8 cellular contexts compared by ENCODE assay signal in genomic region chr1:29332204-29332603, GRCh38.
DNase-seq lines count a peak whose midpoint lies in the region; ATAC-seq and TF ChIP-seq lines count a peak whose summit lies in the region.

No MANE protein-coding gene starts in this region.

- no peak for TF ChIP-seq POLR2A in NB4 (IDR thresholded peaks at IDR 0.05; ENCODE audit: extremely low read depth, insufficient read length)
- TF ChIP-seq POLR2A in suprapubic skin (IDR thresholded peaks at IDR 0.05): no peak

- no peaks in the 10 kb centered on the region for H3K4me1 ChIP-seq in suprapubic skin

- no peaks in the 10 kb centered on the region for H3K9me3 Mint-ChIP-seq in activated naive CD8-positive, alpha-beta T cell treated with anti-CD3 and anti-CD28 coated beads, Interleukin-2, amount 50 U/mL, for 24 hours
- H3K9me3 Mint-ChIP-seq in activated naive CD8-positive, alpha-beta T cell treated with anti-CD3 and anti-CD28 coated beads for 36 hours: no peaks in the 10 kb centered on the region
- H3K9me3 Mint-ChIP-seq in stimulated activated naive B cell treated with anti-CD40 and anti-IgM and Interleukin-4, amounts not matched to agents 10 μg/mL and 1 μg/mL and 100 μg/mL, for 72 hours: no peaks in the 10 kb centered on the region

- H3K27ac ChIP-seq in suprapubic skin: no peak overlapping the region

- H3K36me3 Mint-ChIP-seq in activated naive CD8-positive, alpha-beta T cell treated with anti-CD3 and anti-CD28 coated beads, Interleukin-2, amount 50 U/mL, for 24 hours (ENCODE audit: low read depth): no peaks in the 10 kb centered on the region
- H3K36me3 Mint-ChIP-seq in activated naive CD8-positive, alpha-beta T cell treated with anti-CD3 and anti-CD28 coated beads for 36 hours: no peaks in the 10 kb centered on the region
- H3K36me3 Mint-ChIP-seq in stimulated activated naive B cell treated with anti-CD40 and anti-IgM and Interleukin-4, amounts not matched to agents 10 μg/mL and 1 μg/mL and 100 μg/mL, for 72 hours: no peaks in the 10 kb centered on the region

- H3K4me1 Mint-ChIP-seq in activated naive CD8-positive, alpha-beta T cell treated with anti-CD3 and anti-CD28 coated beads, Interleukin-2, amount 50 U/mL, for 24 hours: no peaks in the 10 kb centered on the region
- H3K4me1 Mint-ChIP-seq in activated naive CD8-positive, alpha-beta T cell treated with anti-CD3 and anti-CD28 coated beads for 36 hours: no peaks in the 10 kb centered on the region
- no peaks in the 10 kb centered on the region for H3K4me1 Mint-ChIP-seq in stimulated activated naive B cell treated with anti-CD40 and anti-IgM and Interleukin-4, amounts not matched to agents 10 μg/mL and 1 μg/mL and 100 μg/mL, for 72 hours

- H3K27me3 ChIP-seq in suprapubic skin: peaks cover 10% of the 10 kb centered on the region

- H3K36me3 ChIP-seq in suprapubic skin: no peaks in the 10 kb centered on the region

- ATAC-seq in activated naive CD8-positive, alpha-beta T cell treated with anti-CD3 and anti-CD28 coated beads, Interleukin-2, amount 50 U/mL, for 24 hours: no peak
- ATAC-seq in stimulated activated naive B cell treated with anti-CD40 and anti-IgM and Interleukin-4, amounts not matched to agents 10 μg/mL and 1 μg/mL and 100 μg/mL, for 72 hours (replicated peaks): no peak

- H3K9me3 ChIP-seq in suprapubic skin: no peaks in the 10 kb centered on the region

- peak; percentile 9 for DNase-seq in activated naive CD8-positive, alpha-beta T cell treated with anti-CD3 and anti-CD28 coated beads, Interleukin-2, amount 50 U/mL, for 24 hours
- no peak for DNase-seq in activated naive CD8-positive, alpha-beta T cell treated with anti-CD3 and anti-CD28 coated beads for 36 hours
- DNase-seq in NB4 (ENCODE audit: low read depth): peak; percentile 58
- peak; percentile 22 for DNase-seq in cerebellar cortex (ENCODE audit: low spot score)
- DNase-seq in posterior vena cava (ENCODE audit: low spot score): peak; percentile 67
- DNase-seq in pons (ENCODE audit: low spot score): no peak
- DNase-seq in stimulated activated naive B cell treated with anti-CD40 and anti-IgM and Interleukin-4, amounts not matched to agents 10 μg/mL and 1 μg/mL and 100 μg/mL, for 72 hours: no peak
- DNase-seq in suprapubic skin (ENCODE audit: low spot score in 2 of 2): no peak

- WGBS in suprapubic skin: 42% methylated on average over 6 of the region's 6 CpGs

- H3K27me3 Mint-ChIP-seq in activated naive CD8-positive, alpha-beta T cell treated with anti-CD3 and anti-CD28 coated beads, Interleukin-2, amount 50 U/mL, for 24 hours: peaks cover 10% of the 10 kb centered on the region
- H3K27me3 Mint-ChIP-seq in activated naive CD8-positive, alpha-beta T cell treated with anti-CD3 and anti-CD28 coated beads for 36 hours: peaks cover 8% of the 10 kb centered on the region
- peaks cover 14 to 36% of the 10 kb centered on the region in 2 donors for H3K27me3 Mint-ChIP-seq in stimulated activated naive B cell treated with anti-CD40 and anti-IgM and Interleukin-4, amounts not matched to agents 10 μg/mL and 1 μg/mL and 100 μg/mL, for 72 hours

- TF ChIP-seq EP300 in suprapubic skin (IDR thresholded peaks at IDR 0.05): no peak

- no peak overlapping the region for H3K4me3 Mint-ChIP-seq in activated naive CD8-positive, alpha-beta T cell treated with anti-CD3 and anti-CD28 coated beads, Interleukin-2, amount 50 U/mL, for 24 hours
- no peak overlapping the region for H3K4me3 Mint-ChIP-seq in activated naive CD8-positive, alpha-beta T cell treated with anti-CD3 and anti-CD28 coated beads for 36 hours
- no peak overlapping the region for H3K4me3 Mint-ChIP-seq in stimulated activated naive B cell treated with anti-CD40 and anti-IgM and Interleukin-4, amounts not matched to agents 10 μg/mL and 1 μg/mL and 100 μg/mL, for 72 hours

- H3K4me3 ChIP-seq in NB4 (ENCODE audit: low read depth, low read length) (no peak overlapping the region), suprapubic skin (no peak overlapping the region)

- TF ChIP-seq CTCF in NB4 (IDR thresholded peaks at IDR 0.05; ENCODE audit: low read depth, low read length) (peak; percentile 72), suprapubic skin (IDR thresholded peaks at IDR 0.05) (peak in 1 of 2 donors; percentile 24)

- H3K27ac Mint-ChIP-seq in activated naive CD8-positive, alpha-beta T cell treated with anti-CD3 and anti-CD28 coated beads, Interleukin-2, amount 50 U/mL, for 24 hours: no peak overlapping the region
- H3K27ac Mint-ChIP-seq in activated naive CD8-positive, alpha-beta T cell treated with anti-CD3 and anti-CD28 coated beads for 36 hours: no peak overlapping the region
- no peak overlapping the region for H3K27ac Mint-ChIP-seq in stimulated activated naive B cell treated with anti-CD40 and anti-IgM and Interleukin-4, amounts not matched to agents 10 μg/mL and 1 μg/mL and 100 μg/mL, for 72 hours

- intact Hi-C loops in posterior vena cava (cut with DNase I): no loop called here

Comparison
In these comparisons a context has a peak if more than half of its experiments do, and no peak if none do; other contexts are left out.
1. DNase-seq: peak in activated naive CD8-positive, alpha-beta T cell treated with anti-CD3 and anti-CD28 coated beads, Interleukin-2, amount 50 U/mL, for 24 hours (single experiment), NB4 (single experiment), cerebellar cortex (single experiment) and posterior vena cava (single experiment); none in activated naive CD8-positive, alpha-beta T cell treated with anti-CD3 and anti-CD28 coated beads for 36 hours (single experiment), pons (single experiment), stimulated activated naive B cell treated with anti-CD40 and anti-IgM and Interleukin-4, amounts not matched to agents 10 μg/mL and 1 μg/mL and 100 μg/mL, for 72 hours (single experiment) and suprapubic skin (0 of 2).